Comparison of ENCODE assay signal across 8 cellular contexts in the genomic region with DNA sequence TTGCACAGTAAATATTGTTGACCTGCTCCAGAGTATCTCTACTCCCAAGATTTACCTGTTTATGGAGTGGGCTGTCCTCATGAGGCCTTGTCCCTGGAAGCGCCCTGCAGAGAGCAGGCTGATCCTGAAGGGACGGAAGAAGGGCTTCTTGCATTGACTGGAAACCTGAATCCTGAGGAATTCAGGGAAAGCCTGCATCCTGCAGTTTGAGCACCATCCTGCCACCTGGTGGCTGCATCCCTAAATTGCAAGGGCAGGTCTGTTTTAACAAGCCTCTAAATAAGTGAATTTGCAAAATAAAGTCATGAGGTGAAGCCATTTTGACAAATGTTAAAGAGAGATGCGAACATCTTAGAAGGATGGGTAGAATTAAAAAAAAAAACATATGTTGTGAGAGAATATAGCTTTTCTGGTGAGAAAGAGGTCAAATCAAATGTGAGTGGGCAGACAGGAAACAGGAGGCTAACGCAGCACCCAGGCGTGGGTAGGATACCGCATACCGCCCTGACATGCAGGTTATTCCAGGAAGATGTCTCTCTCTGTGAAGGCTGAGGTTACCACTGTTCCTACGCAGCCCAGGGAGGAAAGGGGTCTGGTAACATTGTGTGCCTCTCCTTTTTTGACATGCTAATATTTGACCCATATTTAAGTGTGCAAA.
DNase-seq lines count a peak whose midpoint lies in the region; ATAC-seq and TF ChIP-seq lines count a peak whose summit lies in the region.

No MANE protein-coding gene starts in this region.

- WGBS in prostate gland: 89% methylated on average over 8 of the region's 8 CpGs

- no peaks in the 10 kb centered on the region for H3K79me2 ChIP-seq in fibroblast of lung (ENCODE audit: control insufficient read depth, insufficient read depth, low read length)

- peak; percentile 40 for DNase-seq in EL
- peak; percentile 50 for DNase-seq in NCI-H146 treated with DMSO at 0.1 percent for 48 hours (lab: John Stamatoyannopoulos, UW; ENCODE audit: unreplicated experiment)
- DNase-seq in activated CD8-positive, alpha-beta memory T cell treated with anti-CD3 and anti-CD28 coated beads for 48 hours (ENCODE audit: low read depth in 2 of 3, low spot score in 2 of 3): peak in 2 of 3 experiments; percentile 36 to 47
- DNase-seq in fibroblast of lung (ENCODE audit: low read depth in 2 of 2): peak; percentile 34 to 67
- DNase-seq in prostate gland (ENCODE audit: low spot score): no peak

- ATAC-seq in esophagus mucosa (no peak), GM19395 (IDR thresholded peaks at IDR 0.05; ENCODE audit: unreplicated experiment) (no peak), HG03045 (IDR thresholded peaks at IDR 0.05; ENCODE audit: unreplicated experiment) (no peak)

- no peak overlapping the region for H3K4me2 ChIP-seq in fibroblast of lung (ENCODE audit: extremely low read depth, insufficient read depth, low read length)

- TF ChIP-seq POLR2A in prostate gland (IDR thresholded peaks at IDR 0.05): no peak

- no peak overlapping the region for H2AFZ ChIP-seq in fibroblast of lung (ENCODE audit: low read length)

- TF ChIP-seq CTCF in fibroblast of lung (conservative IDR thresholded peaks at IDR 0.05 in 1 of 2, IDR thresholded peaks at IDR 0.05 in 1 of 2; ENCODE audit: low read depth in 1 of 2, low read length in 2 of 2) (peak; percentile 30 to 83), prostate gland (IDR thresholded peaks at IDR 0.05) (peak; percentile 25 to 41 (median 36))

- H3K4me1 ChIP-seq in fibroblast of lung (ENCODE audit: control insufficient read depth, extremely low read depth, insufficient read depth, low read length) (no peaks in the 10 kb centered on the region), prostate gland (replicated peaks) (no peaks in the 10 kb centered on the region)

- intact Hi-C loops in prostate gland (cut with DNase I): no loop called here

- H3K27me3 ChIP-seq in fibroblast of lung (ENCODE audit: control insufficient read depth, insufficient read depth, low read length) (no peaks in the 10 kb centered on the region), prostate gland (replicated peaks; ENCODE audit: insufficient read depth) (no peaks in the 10 kb centered on the region)

- H3K9me3 ChIP-seq in fibroblast of lung (ENCODE audit: control insufficient read depth, insufficient read depth, low read depth, low read length) (no peaks in the 10 kb centered on the region), prostate gland (no peaks in the 10 kb centered on the region)

- no peak overlapping the region for H3K4me3 ChIP-seq in fibroblast of lung (replicated peaks in 1 of 4; ENCODE audit: control extremely low read depth in 1 of 4, insufficient read depth in 1 of 4, low read depth in 3 of 4, low read length in 4 of 4)
- no peak overlapping the region for H3K4me3 ChIP-seq in prostate gland

- no peak overlapping the region for H3K9ac ChIP-seq in fibroblast of lung (ENCODE audit: insufficient read depth, low read length)

- H4K20me1 ChIP-seq in fibroblast of lung (ENCODE audit: control insufficient read depth, extremely low read depth, insufficient read depth, low read length): no peaks in the 10 kb centered on the region

- H3K27ac ChIP-seq in fibroblast of lung (ENCODE audit: insufficient read depth, low read length) (no peak overlapping the region), prostate gland (no peak overlapping the region)

- H3K36me3 ChIP-seq in fibroblast of lung (ENCODE audit: control insufficient read depth, insufficient read depth, low read length) (no peaks in the 10 kb centered on the region), prostate gland (no peaks in the 10 kb centered on the region)
